2 cellular contexts compared by ENCODE assay signal in the genomic region with DNA sequence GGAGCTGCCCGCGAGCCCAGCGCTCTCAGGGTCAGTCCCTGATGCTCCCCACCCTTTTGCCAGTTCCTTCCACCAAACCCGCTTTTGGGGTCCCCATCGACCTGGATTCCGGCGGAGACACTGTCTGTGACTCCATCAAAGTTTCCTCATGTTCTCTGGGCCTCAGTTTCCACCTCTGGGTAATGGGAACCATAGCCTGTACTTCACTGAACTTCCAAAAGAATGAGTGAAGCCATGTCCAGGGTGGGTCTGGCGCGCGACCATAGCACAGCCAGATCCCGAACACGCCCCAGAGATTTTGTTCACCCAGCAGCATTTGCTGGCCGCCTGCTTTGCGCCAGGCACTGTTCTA.
TF ChIP-seq lines count a peak whose summit lies in the region.

No MANE protein-coding gene starts in this region.

TF ChIP-seq in A549, 52 proteins besides CTCF, POLR2A, EP300 and RAD21:
- TF ChIP-seq ZNF302 (CRISPR knock-in tag; IDR thresholded peaks at IDR 0.05) (no peak), PHF8 (IDR thresholded peaks at IDR 0.05; ENCODE audit: borderline replicate concordance, low read depth) (no peak), ZSCAN20 (CRISPR knock-in tag; IDR thresholded peaks at IDR 0.05) (no peak), CEBPB (IDR thresholded peaks at IDR 0.05) (no peak), EHF (CRISPR knock-in tag; IDR thresholded peaks at IDR 0.05) (no peak), GATA3 (IDR thresholded peaks at IDR 0.05; ENCODE audit: borderline replicate concordance) (no peak)
- TF ChIP-seq, protein P1, sequence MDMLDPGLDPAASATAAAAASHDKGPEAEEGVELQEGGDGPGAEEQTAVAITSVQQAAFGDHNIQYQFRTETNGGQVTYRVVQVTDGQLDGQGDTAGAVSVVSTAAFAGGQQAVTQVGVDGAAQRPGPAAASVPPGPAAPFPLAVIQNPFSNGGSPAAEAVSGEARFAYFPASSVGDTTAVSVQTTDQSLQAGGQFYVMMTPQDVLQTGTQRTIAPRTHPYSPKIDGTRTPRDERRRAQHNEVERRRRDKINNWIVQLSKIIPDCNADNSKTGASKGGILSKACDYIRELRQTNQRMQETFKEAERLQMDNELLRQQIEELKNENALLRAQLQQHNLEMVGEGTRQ (IDR thresholded peaks at IDR 0.05), result no peak
- TF ChIP-seq, protein P2, sequence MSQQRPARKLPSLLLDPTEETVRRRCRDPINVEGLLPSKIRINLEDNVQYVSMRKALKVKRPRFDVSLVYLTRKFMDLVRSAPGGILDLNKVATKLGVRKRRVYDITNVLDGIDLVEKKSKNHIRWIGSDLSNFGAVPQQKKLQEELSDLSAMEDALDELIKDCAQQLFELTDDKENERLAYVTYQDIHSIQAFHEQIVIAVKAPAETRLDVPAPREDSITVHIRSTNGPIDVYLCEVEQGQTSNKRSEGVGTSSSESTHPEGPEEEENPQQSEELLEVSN (IDR thresholded peaks at IDR 0.05; ENCODE audit: borderline replicate concordance, low read depth), result no peak

TF ChIP-seq in HCT116, 20 proteins besides CTCF, POLR2A, EP300 and RAD21:
- TF ChIP-seq SIN3A (IDR thresholded peaks at IDR 0.05; ENCODE audit: low read depth) (no peak), SP1 (IDR thresholded peaks at IDR 0.05; ENCODE audit: low read depth) (no peak), EZH2phosphoT487 (IDR thresholded peaks at IDR 0.05; ENCODE audit: borderline replicate concordance) (no peak), YY1 (IDR thresholded peaks at IDR 0.05; ENCODE audit: extremely low read depth, insufficient replicate concordance, low read depth, low read length) (no peak), SRF (IDR thresholded peaks at IDR 0.05; ENCODE audit: low read depth) (no peak)
- TF ChIP-seq, protein P3, sequence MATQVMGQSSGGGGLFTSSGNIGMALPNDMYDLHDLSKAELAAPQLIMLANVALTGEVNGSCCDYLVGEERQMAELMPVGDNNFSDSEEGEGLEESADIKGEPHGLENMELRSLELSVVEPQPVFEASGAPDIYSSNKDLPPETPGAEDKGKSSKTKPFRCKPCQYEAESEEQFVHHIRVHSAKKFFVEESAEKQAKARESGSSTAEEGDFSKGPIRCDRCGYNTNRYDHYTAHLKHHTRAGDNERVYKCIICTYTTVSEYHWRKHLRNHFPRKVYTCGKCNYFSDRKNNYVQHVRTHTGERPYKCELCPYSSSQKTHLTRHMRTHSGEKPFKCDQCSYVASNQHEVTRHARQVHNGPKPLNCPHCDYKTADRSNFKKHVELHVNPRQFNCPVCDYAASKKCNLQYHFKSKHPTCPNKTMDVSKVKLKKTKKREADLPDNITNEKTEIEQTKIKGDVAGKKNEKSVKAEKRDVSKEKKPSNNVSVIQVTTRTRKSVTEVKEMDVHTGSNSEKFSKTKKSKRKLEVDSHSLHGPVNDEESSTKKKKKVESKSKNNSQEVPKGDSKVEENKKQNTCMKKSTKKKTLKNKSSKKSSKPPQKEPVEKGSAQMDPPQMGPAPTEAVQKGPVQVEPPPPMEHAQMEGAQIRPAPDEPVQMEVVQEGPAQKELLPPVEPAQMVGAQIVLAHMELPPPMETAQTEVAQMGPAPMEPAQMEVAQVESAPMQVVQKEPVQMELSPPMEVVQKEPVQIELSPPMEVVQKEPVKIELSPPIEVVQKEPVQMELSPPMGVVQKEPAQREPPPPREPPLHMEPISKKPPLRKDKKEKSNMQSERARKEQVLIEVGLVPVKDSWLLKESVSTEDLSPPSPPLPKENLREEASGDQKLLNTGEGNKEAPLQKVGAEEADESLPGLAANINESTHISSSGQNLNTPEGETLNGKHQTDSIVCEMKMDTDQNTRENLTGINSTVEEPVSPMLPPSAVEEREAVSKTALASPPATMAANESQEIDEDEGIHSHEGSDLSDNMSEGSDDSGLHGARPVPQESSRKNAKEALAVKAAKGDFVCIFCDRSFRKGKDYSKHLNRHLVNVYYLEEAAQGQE (IDR thresholded peaks at IDR 0.05; ENCODE audit: low read depth), result no peak
